13 cellular contexts compared by ENCODE assay signal in the genomic region with DNA sequence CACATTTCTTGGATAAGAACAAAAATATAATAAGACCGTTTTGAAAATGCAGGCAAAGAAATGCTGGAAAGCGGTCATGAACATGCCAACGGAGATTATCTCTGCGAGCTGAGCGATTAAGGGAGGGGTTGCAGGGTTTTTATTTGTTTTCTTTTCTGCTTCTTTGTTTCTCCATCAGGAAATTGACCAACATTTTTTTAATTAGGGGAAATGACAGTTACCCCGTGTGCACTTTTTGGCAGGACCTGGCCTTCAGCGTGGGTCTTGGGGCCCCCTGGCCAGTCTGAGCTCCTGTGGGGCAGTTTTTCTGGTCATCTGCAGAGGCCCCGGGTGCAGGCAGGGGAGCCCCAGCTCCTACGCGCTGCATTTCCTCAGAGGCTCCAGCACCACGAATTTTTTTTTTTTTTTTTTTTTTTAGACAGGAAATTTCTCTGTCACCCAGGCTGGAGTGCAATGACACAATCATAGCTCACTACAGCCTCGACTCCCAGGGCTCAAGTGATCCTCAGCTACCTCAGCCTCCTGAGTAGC. TPM values are rescaled to one million over a fixed set of nuclear protein-coding genes. Genes with fewer than 3 reads are reported as not detected.
DNase-seq lines count a peak whose midpoint lies in the region; ATAC-seq and TF ChIP-seq lines count a peak whose summit lies in the region.
"Had no signal": no experiment of that assay in that cellular context is flagged by ENCODE, and none has a peak within 500 bp of the region (broad histone marks: within the 10 kb centered on the region; RNA-seq: fewer than 3 reads in every experiment).

No MANE protein-coding gene starts in this region.

- ATAC-seq in sciatic nerve: peak; percentile 39
- ATAC-seq in HG03439 (IDR thresholded peaks at IDR 0.05; ENCODE audit: unreplicated experiment): no peak
- ATAC-seq: naive thymus-derived CD8-positive, alpha-beta T cell had no signal

- TF ChIP-seq CTCF in fibroblast of villous mesenchyme (IDR thresholded peaks at IDR 0.05; ENCODE audit: insufficient read depth, low read depth, low read length) (no peak), GM10266 (IDR thresholded peaks at IDR 0.05; ENCODE audit: control insufficient read depth, insufficient read depth, low read depth, missing control alignments) (no peak)

- H3K4me3 ChIP-seq in fibroblast of villous mesenchyme (ENCODE audit: low read depth, low read length): no peak overlapping the region
- H3K4me3 ChIP-seq: uterus had no signal

- DNase-seq in H4 (ENCODE audit: low spot score) (peak; percentile 41), SKM-1 treated with dmso at 0.1 percent for 144 hours (lab: John Stamatoyannopoulos, UW; ENCODE audit: unreplicated experiment) (peak; percentile 75), fibroblast of villous mesenchyme (ENCODE audit: low read depth) (peak; percentile 66), sciatic nerve (ENCODE audit: low spot score) (no peak), GM10266 (ENCODE audit: extremely low spot score) (no peak), NCI-H2196 treated with DMSO at 0.1 percent for 48 hours (lab: John Stamatoyannopoulos, UW; ENCODE audit: unreplicated experiment) (no peak), GM19238 (ENCODE audit: insufficient read length, low spot score) (no peak)
- DNase-seq: activated CD8-positive, alpha-beta memory T cell treated with anti-CD3 and anti-CD28 coated beads, Interleukin-2, amount 50 U/mL, for 48 hours; naive thymus-derived CD8-positive, alpha-beta T cell; NCI-H1694; T-helper 1 cell; uterus had no signal

- intact Hi-C loops in sciatic nerve (cut with DNase I): no loop called here

RNA-seq across cellular contexts. Expression of a gene that starts 31.3 kb away (rescaled TPM):
- total RNA-seq in H4 (2014; rRNA removed; shearing (Covaris generic)): 32.5 and 47.3 TPM in 2 replicates
- total RNA-seq in fibroblast of villous mesenchyme (58.3 and 64.1 TPM in 2 replicates), sciatic nerve (23.1 TPM)

RNA-seq across cellular contexts. Expression of a gene that starts 52.9 kb away (rescaled TPM):
- 68.6 and 70.9 TPM in 2 replicates for total RNA-seq in H4 (2014; rRNA removed; shearing (Covaris generic))
- total RNA-seq in fibroblast of villous mesenchyme: 48.4 and 51.5 TPM in 2 replicates
- 24.0 TPM for total RNA-seq in sciatic nerve

RNA-seq across cellular contexts. Expression of a gene that starts 53.2 kb away (rescaled TPM):
- 386 and 421 TPM in 2 replicates for total RNA-seq in H4 (2014; rRNA removed; shearing (Covaris generic))
- total RNA-seq in fibroblast of villous mesenchyme (222 and 255 TPM in 2 replicates), sciatic nerve (104 TPM)

Comparison
In these comparisons a context has a peak if more than half of its experiments do, and no peak if none do; other contexts are left out.
1. DNase-seq: peak in H4 (single experiment), SKM-1 treated with dmso at 0.1 percent for 144 hours (single experiment) and fibroblast of villous mesenchyme (single experiment); none in sciatic nerve (single experiment), GM10266 (single experiment), NCI-H2196 treated with DMSO at 0.1 percent for 48 hours (single experiment) and GM19238 (single experiment).